In genomic region chr11:84322211-84322610, GRCh38 we compare ENCODE assay signal across 17 cellular contexts.
DNase-seq lines count a peak whose midpoint lies in the region; ATAC-seq lines count a peak whose summit lies in the region.
"Had no signal": no experiment of that assay in that cellular context is flagged by ENCODE, and none has a peak within 500 bp of the region (broad histone marks: within the 10 kb centered on the region; RNA-seq: fewer than 3 reads in every experiment).

No MANE protein-coding gene starts in this region.

- DNase-seq in DMS53 (lab: John Stamatoyannopoulos, UW) (peak; percentile 35), DMS53 treated with DMSO at 0.1 percent for 48 hours (lab: John Stamatoyannopoulos, UW; ENCODE audit: unreplicated experiment) (no peak), LHCN-M2 (ENCODE audit: low read depth) (peak; percentile 29), SK-N-MC (ENCODE audit: low read depth, low spot score) (no peak), HK-2 (ENCODE audit: unreplicated experiment) (no peak)
- DNase-seq: AML-193; Caco-2; Calu3; CD4-positive, alpha-beta T cell; CD8-positive, alpha-beta T cell; DMS79 treated with DMSO at 0.1 percent for 48 hours; GF-D8 had no signal

- H3K4me3 ChIP-seq in SK-N-MC = no peak overlapping the region
- H3K4me3 ChIP-seq: A549; BLaER1 treated with 17β-estradiol and CSF1 and Interleukin-3, amounts not matched to agents 10 nM and 100 nM had no signal

- no peak for ATAC-seq in HG03457 (IDR thresholded peaks at IDR 0.05; ENCODE audit: unreplicated experiment)
- ATAC-seq: A549; CD8-positive, alpha-beta T cell had no signal

- no peak overlapping the region for H3K9ac ChIP-seq in SK-N-MC (ENCODE audit: insufficient read length)
- H3K9ac ChIP-seq: BLaER1 treated with 17β-estradiol and CSF1 and Interleukin-3, amounts not matched to agents 10 nM and 100 nM had no signal

- H3K9me3 ChIP-seq in SK-N-MC (ENCODE audit: low read depth, low read length) = peaks cover 4% of the 10 kb centered on the region; the same call in 1 of the 2 replicates
- H3K9me3 ChIP-seq: A549; BLaER1 treated with 17β-estradiol and CSF1 and Interleukin-3, amounts not matched to agents 10 nM and 100 nM; Caco-2 had no signal

- H3K36me3 ChIP-seq in SK-N-MC (ENCODE audit: insufficient read depth, low read length) = peaks cover 6% of the 10 kb centered on the region; the same call in 1 of the 2 replicates
- H3K36me3 ChIP-seq: BLaER1 treated with 17β-estradiol and CSF1 and Interleukin-3, amounts not matched to agents 10 nM and 100 nM had no signal

- peak overlapping the region; percentile 75 for H3K27ac ChIP-seq in SK-N-MC
- H3K27ac ChIP-seq: 22Rv1; A549; BLaER1 treated with 17β-estradiol and CSF1 and Interleukin-3, amounts not matched to agents 10 nM and 100 nM; C4-2B had no signal

Comparison
In these comparisons a context has a peak if more than half of its experiments do, and no peak if none do; other contexts are left out.
1. DNase-seq: peak in DMS53 (single experiment) and LHCN-M2 (single experiment); none in DMS53 treated with DMSO at 0.1 percent for 48 hours (single experiment), SK-N-MC (single experiment) and HK-2 (single experiment).